13 cellular contexts compared by ENCODE assay signal in genomic region chr17:66952681-66953638, GRCh38. TPM values are rescaled to one million over a fixed set of nuclear protein-coding genes. Genes with fewer than 3 reads are reported as not detected.
A peak's percentile ranks its signal among the peaks of the same experiment; 100 is the strongest.
DNase-seq lines count a peak whose midpoint lies in the region; ATAC-seq, FAIRE-seq and TF ChIP-seq lines count a peak whose summit lies in the region.
"Had no signal": no experiment of that assay in that cellular context is flagged by ENCODE, and none has a peak within 500 bp of the region (broad histone marks: within the 10 kb centered on the region; RNA-seq: fewer than 3 reads in every experiment).

No MANE protein-coding gene starts in this region.

- peak; percentile 57 to 58 for ATAC-seq in A549
- ATAC-seq: natural killer cell treated with Interleukin-12 subunit alpha and Interleukin-12 subunit beta and Interleukin-15 and Interleukin-18, amount 100 ng/mL, for 72 hours had no signal

- H3K4me2 ChIP-seq in A549: peak overlapping the region; percentile 64

- TF ChIP-seq POLR2A in A549 (IDR thresholded peaks at IDR 0.05; ENCODE audit: low read length): no peak

- CTCF ChIA-PET in A549 (lab: Yijun Ruan, JAX): interaction anchor here (0.5 to 1.9 kb wide), 16 partner anchors 7 to 559 kb away, joined by 3 to 8 read pairs (median 3); no protein-coding TSS in a partner anchor

- H3K4me3 Mint-ChIP-seq in HFFc6: no peak overlapping the region
- no peak overlapping the region for H3K4me3 Mint-ChIP-seq in chondrocyte (ENCODE audit: unreplicated experiment)
- H3K4me3 Mint-ChIP-seq in osteocyte (ENCODE audit: unreplicated experiment): no peak overlapping the region
- H3K4me3 Mint-ChIP-seq: natural killer cell treated with Interleukin-12 subunit alpha and Interleukin-12 subunit beta and Interleukin-15 and Interleukin-18, amount 100 ng/mL, for 72 hours had no signal

- H3K27ac ChIP-seq in A549: peak overlapping the region; percentile 81 to 89
- H3K27ac ChIP-seq: WERI-Rb-1 had no signal

- H3K9me3 ChIP-seq in A549: peaks cover 14% of the 10 kb centered on the region; the same call in 1 of the 3 replicates

- H3K36me3 Mint-ChIP-seq in HFFc6 (ENCODE audit: low read depth): no peaks in the 10 kb centered on the region
- peaks cover 6% of the 10 kb centered on the region for H3K36me3 Mint-ChIP-seq in chondrocyte (ENCODE audit: low read depth)
- peaks cover 2% of the 10 kb centered on the region for H3K36me3 Mint-ChIP-seq in osteocyte (ENCODE audit: unreplicated experiment)
- H3K36me3 Mint-ChIP-seq: natural killer cell treated with Interleukin-12 subunit alpha and Interleukin-12 subunit beta and Interleukin-15 and Interleukin-18, amount 100 ng/mL, for 72 hours had no signal

- POLR2A ChIA-PET in A549 (lab: Yijun Ruan, JAX): no interaction called here

- TF ChIP-seq RAD21 in A549 (conservative IDR thresholded peaks at IDR 0.05 in 1 of 2, IDR thresholded peaks at IDR 0.05 in 1 of 2): no peak

- no peaks in the 10 kb centered on the region for H3K9me3 Mint-ChIP-seq in HFFc6
- peaks cover 14% of the 10 kb centered on the region for H3K9me3 Mint-ChIP-seq in chondrocyte (ENCODE audit: low read depth)
- H3K9me3 Mint-ChIP-seq in osteocyte (ENCODE audit: unreplicated experiment): peaks cover 7% of the 10 kb centered on the region
- H3K9me3 Mint-ChIP-seq: natural killer cell treated with Interleukin-12 subunit alpha and Interleukin-12 subunit beta and Interleukin-15 and Interleukin-18, amount 100 ng/mL, for 72 hours had no signal

- no peak for FAIRE-seq in A549 (lab: Jason Lieb, UNC)
- FAIRE-seq: colon had no signal

- TF ChIP-seq CTCF in A549 (IDR thresholded peaks at IDR 0.05) (no peak), HFFc6 (IDR thresholded peaks at IDR 0.05) (peak; percentile 20; the same call in 1 of the 2 replicates), chondrocyte (IDR thresholded peaks at IDR 0.05) (peak; percentile 24), osteocyte (IDR thresholded peaks at IDR 0.05) (no peak)

- TF ChIP-seq EP300 in A549 (IDR thresholded peaks at IDR 0.05): no peak

- DNase-seq in A549 (ENCODE audit: low read depth in 1 of 2, low spot score in 1 of 2): no peak
- DNase-seq in HFFc6: no peak
- no peak for DNase-seq in chondrocyte (ENCODE audit: low spot score)
- no peak for DNase-seq in osteocyte (ENCODE audit: extremely low spot score, unreplicated experiment)
- no peak for DNase-seq in NCI-H510A (lab: John Stamatoyannopoulos, UW)
- no peak for DNase-seq in OCI-M1 (lab: John Stamatoyannopoulos, UW)
- DNase-seq in dermis blood vessel endothelial cell: no peak
- DNase-seq in kidney glomerular epithelial cell (lab: John Stamatoyannopoulos, UW): no peak
- DNase-seq: NCI-H187, WERI-Rb-1 had no signal

- peaks cover 17% of the 10 kb centered on the region for H3K4me1 Mint-ChIP-seq in HFFc6 (ENCODE audit: low read depth)
- H3K4me1 Mint-ChIP-seq in chondrocyte (ENCODE audit: low read depth): peaks cover 18% of the 10 kb centered on the region
- peaks cover 20% of the 10 kb centered on the region for H3K4me1 Mint-ChIP-seq in osteocyte (ENCODE audit: unreplicated experiment)

- H3K4me3 ChIP-seq in A549: no peak overlapping the region

- H3K4me1 ChIP-seq in A549: peaks cover 33% of the 10 kb centered on the region

- 90% methylated on average over 14 of the region's 14 CpGs for WGBS in A549 (ENCODE audit: missing lambda C conversion rate)

- H3K27me3 Mint-ChIP-seq in HFFc6 (ENCODE audit: insufficient read depth) (peaks cover 29% of the 10 kb centered on the region), chondrocyte (ENCODE audit: low read depth) (no peaks in the 10 kb centered on the region), osteocyte (ENCODE audit: unreplicated experiment) (no peaks in the 10 kb centered on the region)

- H3K27ac Mint-ChIP-seq in HFFc6 (no peak overlapping the region), chondrocyte (ENCODE audit: unreplicated experiment) (peak overlapping the region; percentile 87), osteocyte (ENCODE audit: unreplicated experiment) (peak overlapping the region; percentile 73)
- H3K27ac Mint-ChIP-seq: natural killer cell treated with Interleukin-12 subunit alpha and Interleukin-12 subunit beta and Interleukin-15 and Interleukin-18, amount 100 ng/mL, for 72 hours had no signal

TF ChIP-seq in A549, 52 proteins besides CTCF, POLR2A, EP300 and RAD21:
- no peak for TF ChIP-seq JUNB (IDR thresholded peaks at IDR 0.05)
- no peak; the same call in 1 of the 2 replicates for TF ChIP-seq MAX (IDR thresholded peaks at IDR 0.05)
- no peak for TF ChIP-seq KDM1A (IDR thresholded peaks at IDR 0.05; ENCODE audit: low read depth)
- peak; percentile 68 for TF ChIP-seq MAFK (IDR thresholded peaks at IDR 0.05; ENCODE audit: partially characterized antibody)

RNA-seq across cellular contexts. Expression of gene CACNG4, which starts 11.5 kb away (rescaled TPM):
- polyA plus RNA-seq in A549 (2011; rRNA removed): 6.2 and 6.9 TPM in 2 replicates
- 12.9 and 18.2 TPM in 2 replicates for polyA plus RNA-seq in A549 (2012; cell fraction: cytosol; rRNA removed)
- 13.3 and 13.6 TPM in 2 replicates for polyA plus RNA-seq in A549 (2012; cell fraction: nucleus; rRNA removed)
- polyA plus RNA-seq in A549 (2017; fragmentation: RNase III; extraction: RNeasy Plus Mini Kit Qiagen cat#74134 plus additional on column Dnase treatment): 9.8 to 10.4 TPM (median 10.2 TPM) in 3 replicates
- 4.2 and 5.7 TPM in 2 replicates for polyA minus RNA-seq in A549 (2011; rRNA and poly(A)+ RNA removed)
- not detected for total RNA-seq in HFFc6 (2021; fragmentation: NEBNext Ultra II Directional; extraction: Animal tissue kit (Norgen Biotek cat#: 25700))
- total RNA-seq in chondrocyte: 2.9 to 6.9 TPM (median 3.2 TPM) in 3 replicates
- total RNA-seq in osteocyte: 5.6 TPM in 2 replicates
- not detected in 2 replicates for total RNA-seq in dermis blood vessel endothelial cell
- total RNA-seq: fibroblast of lung; natural killer cell treated with Interleukin-12 subunit alpha and Interleukin-12 subunit beta and Interleukin-15 and Interleukin-18, amount 100 ng/mL, for 72 hours had no signal
- polyA plus RNA-seq: fibroblast of lung had no signal

Comparison
In these comparisons a context has a peak if more than half of its experiments do, and no peak if none do; other contexts are left out.
1. CTCF ChIP-seq: peak in HFFc6 (single experiment) and chondrocyte (single experiment); none in A549 (single experiment) and osteocyte (single experiment).